12 cellular contexts compared by ENCODE assay signal in genomic region chr16:19691161-19691850, GRCh38. TPM values are rescaled to one million over a fixed set of nuclear protein-coding genes. Genes with fewer than 3 reads are reported as not detected.
DNase-seq lines count a peak whose midpoint lies in the region; ATAC-seq and TF ChIP-seq lines count a peak whose summit lies in the region.
"Had no signal": no experiment of that assay in that cellular context is flagged by ENCODE, and none has a peak within 500 bp of the region (broad histone marks: within the 10 kb centered on the region; RNA-seq: fewer than 3 reads in every experiment).

No MANE protein-coding gene starts in this region.

- CTCF ChIA-PET in activated CD8-positive, alpha-beta T cell treated with anti-CD3 and anti-CD28 coated beads, Interleukin-2, amount 10 ng/mL, durations not matched to agents 7 days and 5 days (lab: Charles Lee), result no interaction called here
- CTCF ChIA-PET in activated CD8-positive, alpha-beta T cell treated with anti-CD3 and anti-CD28 coated beads for 36 hours (lab: Charles Lee), result no interaction called here

- intact Hi-C loops in activated CD8-positive, alpha-beta T cell treated with anti-CD3 and anti-CD28 coated beads for 36 hours (cut with micrococcal nuclease), result no loop called here
- intact Hi-C loops in thyroid gland (cut with DNase I), result no loop called here

- H3K27ac Mint-ChIP-seq in activated CD8-positive, alpha-beta T cell treated with anti-CD3 and anti-CD28 coated beads, Interleukin-2, amount 10 ng/mL, durations not matched to agents 7 days and 5 days, result peak overlapping the region; percentile 25
- H3K27ac Mint-ChIP-seq in activated CD8-positive, alpha-beta T cell treated with anti-CD3 and anti-CD28 coated beads for 36 hours, result no peak overlapping the region
- peak overlapping the region; percentile 64 for H3K27ac Mint-ChIP-seq in central memory CD8-positive, alpha-beta T cell (ENCODE audit: low read depth)
- H3K27ac Mint-ChIP-seq: stimulated activated naive CD8-positive, alpha-beta T cell treated with anti-CD3 and anti-CD28 coated beads, Interleukin-15, Interleukin-2, amounts not matched to agents 100 ng/mL and 50 ng/mL, for 24 hours had no signal

- no peaks in the 10 kb centered on the region for H3K27me3 Mint-ChIP-seq in activated CD8-positive, alpha-beta T cell treated with anti-CD3 and anti-CD28 coated beads, Interleukin-2, amount 10 ng/mL, durations not matched to agents 7 days and 5 days (ENCODE audit: low read depth)
- H3K27me3 Mint-ChIP-seq in activated CD8-positive, alpha-beta T cell treated with anti-CD3 and anti-CD28 coated beads for 36 hours, result no peaks in the 10 kb centered on the region
- no peaks in the 10 kb centered on the region for H3K27me3 Mint-ChIP-seq in central memory CD8-positive, alpha-beta T cell
- H3K27me3 Mint-ChIP-seq: stimulated activated naive CD8-positive, alpha-beta T cell treated with anti-CD3 and anti-CD28 coated beads, Interleukin-15, Interleukin-2, amounts not matched to agents 100 ng/mL and 50 ng/mL, for 24 hours had no signal

- H3K36me3 ChIP-seq in thyroid gland, result peaks cover 3 to 8% of the 10 kb centered on the region in 2 donors

- H3K4me1 Mint-ChIP-seq in activated CD8-positive, alpha-beta T cell treated with anti-CD3 and anti-CD28 coated beads, Interleukin-2, amount 10 ng/mL, durations not matched to agents 7 days and 5 days (ENCODE audit: low read depth), result peaks cover 34% of the 10 kb centered on the region
- H3K4me1 Mint-ChIP-seq in activated CD8-positive, alpha-beta T cell treated with anti-CD3 and anti-CD28 coated beads for 36 hours (ENCODE audit: low read depth), result peaks cover 22% of the 10 kb centered on the region
- peaks cover 19% of the 10 kb centered on the region for H3K4me1 Mint-ChIP-seq in central memory CD8-positive, alpha-beta T cell

- no peak for ATAC-seq in activated CD8-positive, alpha-beta T cell treated with anti-CD3 and anti-CD28 coated beads, Interleukin-2, amount 10 ng/mL, durations not matched to agents 7 days and 5 days
- no peak for ATAC-seq in activated CD8-positive, alpha-beta T cell treated with anti-CD3 and anti-CD28 coated beads for 36 hours
- ATAC-seq in central memory CD8-positive, alpha-beta T cell (replicated peaks; ENCODE audit: extremely low read depth, poor library complexity, severe bottlenecking), result no peak
- ATAC-seq in left lobe of liver, result peak; percentile 43

- peaks cover 29% of the 10 kb centered on the region for H3K36me3 Mint-ChIP-seq in activated CD8-positive, alpha-beta T cell treated with anti-CD3 and anti-CD28 coated beads, Interleukin-2, amount 10 ng/mL, durations not matched to agents 7 days and 5 days (ENCODE audit: low read depth)
- peaks cover 20% of the 10 kb centered on the region for H3K36me3 Mint-ChIP-seq in activated CD8-positive, alpha-beta T cell treated with anti-CD3 and anti-CD28 coated beads for 36 hours (ENCODE audit: low read depth)
- H3K36me3 Mint-ChIP-seq in central memory CD8-positive, alpha-beta T cell (ENCODE audit: insufficient read depth), result peaks cover 11% of the 10 kb centered on the region

- H3K4me3 ChIP-seq in thyroid gland (replicated peaks in 1 of 3), result no peak overlapping the region
- H3K4me3 ChIP-seq: HAP-1 had no signal

- H3K4me3 Mint-ChIP-seq in activated CD8-positive, alpha-beta T cell treated with anti-CD3 and anti-CD28 coated beads, Interleukin-2, amount 10 ng/mL, durations not matched to agents 7 days and 5 days, result no peak overlapping the region
- H3K4me3 Mint-ChIP-seq in activated CD8-positive, alpha-beta T cell treated with anti-CD3 and anti-CD28 coated beads for 36 hours, result no peak overlapping the region
- H3K4me3 Mint-ChIP-seq in central memory CD8-positive, alpha-beta T cell, result no peak overlapping the region
- H3K4me3 Mint-ChIP-seq: stimulated activated naive CD8-positive, alpha-beta T cell treated with anti-CD3 and anti-CD28 coated beads, Interleukin-15, Interleukin-2, amounts not matched to agents 100 ng/mL and 50 ng/mL, for 24 hours had no signal

- no peak for TF ChIP-seq CTCF in activated CD8-positive, alpha-beta T cell treated with anti-CD3 and anti-CD28 coated beads for 36 hours (IDR thresholded peaks at IDR 0.05)
- TF ChIP-seq CTCF in thyroid gland (IDR thresholded peaks at IDR 0.05), result no peak

- POLR2A ChIA-PET in activated CD8-positive, alpha-beta T cell treated with anti-CD3 and anti-CD28 coated beads, Interleukin-2, amount 10 ng/mL, durations not matched to agents 7 days and 5 days (lab: Charles Lee), result no interaction called here
- POLR2A ChIA-PET in activated CD8-positive, alpha-beta T cell treated with anti-CD3 and anti-CD28 coated beads for 36 hours (lab: Charles Lee), result no interaction called here

- H3K9me3 ChIP-seq in thyroid gland, result no peaks in the 10 kb centered on the region
- H3K9me3 ChIP-seq: HAP-1 had no signal

- H3K9me3 Mint-ChIP-seq in activated CD8-positive, alpha-beta T cell treated with anti-CD3 and anti-CD28 coated beads, Interleukin-2, amount 10 ng/mL, durations not matched to agents 7 days and 5 days (ENCODE audit: insufficient read depth), result no peaks in the 10 kb centered on the region
- no peaks in the 10 kb centered on the region for H3K9me3 Mint-ChIP-seq in activated CD8-positive, alpha-beta T cell treated with anti-CD3 and anti-CD28 coated beads for 36 hours
- no peaks in the 10 kb centered on the region for H3K9me3 Mint-ChIP-seq in central memory CD8-positive, alpha-beta T cell
- H3K9me3 Mint-ChIP-seq: stimulated activated naive CD8-positive, alpha-beta T cell treated with anti-CD3 and anti-CD28 coated beads, Interleukin-15, Interleukin-2, amounts not matched to agents 100 ng/mL and 50 ng/mL, for 24 hours had no signal

- DNase-seq in activated CD8-positive, alpha-beta T cell treated with anti-CD3 and anti-CD28 coated beads, Interleukin-2, amount 10 ng/mL, durations not matched to agents 7 days and 5 days, result no peak
- DNase-seq in activated CD8-positive, alpha-beta T cell treated with anti-CD3 and anti-CD28 coated beads for 36 hours, result no peak
- no peak for DNase-seq in central memory CD8-positive, alpha-beta T cell (ENCODE audit: low spot score in 2 of 2)
- DNase-seq in left lobe of liver (ENCODE audit: low spot score) (no peak), thyroid gland (peak; percentile 21 to 29), DMS153 (lab: John Stamatoyannopoulos, UW) (no peak), NCI-H1092 treated with DMSO at 0.1 percent for 48 hours (lab: John Stamatoyannopoulos, UW) (no peak), GF-D8 (lab: John Stamatoyannopoulos, UW) (no peak)
- DNase-seq: ACHN, NCI-H1417 had no signal

- peak overlapping the region in 1 of 3 donors; percentile 60 for H3K27ac ChIP-seq in thyroid gland

- H3K27me3 ChIP-seq in thyroid gland, result no peaks in the 10 kb centered on the region

- no peak for TF ChIP-seq POLR2A in thyroid gland (IDR thresholded peaks at IDR 0.05)

- H3K4me1 ChIP-seq in thyroid gland, result peaks cover 5 to 22% of the 10 kb centered on the region in 2 donors
- H3K4me1 ChIP-seq: HAP-1 had no signal

- 78 to 89% methylated on average over 11 to 18 of the region's 18 CpGs for WGBS in thyroid gland, 2 donors

RNA-seq across cellular contexts. Expression of gene KNOP1, which starts 26.7 kb away (rescaled TPM):
- total RNA-seq in activated CD8-positive, alpha-beta T cell treated with anti-CD3 and anti-CD28 coated beads, Interleukin-2, amount 10 ng/mL, durations not matched to agents 7 days and 5 days, result 10 to 100 TPM; 22.0 to 23.7 TPM
- total RNA-seq in activated CD8-positive, alpha-beta T cell treated with anti-CD3 and anti-CD28 coated beads for 36 hours, result 10 to 100 TPM; 27.8 to 28.6 TPM
- 4.9 TPM for total RNA-seq in left lobe of liver
- 10 to 100 TPM in 3 of 4 donors, 1 to 10 TPM in 1; 8.9 to 11.5 (median 10.5) TPM for total RNA-seq in thyroid gland

RNA-seq across cellular contexts. Expression of gene IQCK, which starts 26.8 kb away (rescaled TPM):
- under 1 TPM; 0.81 to 0.97 TPM for total RNA-seq in activated CD8-positive, alpha-beta T cell treated with anti-CD3 and anti-CD28 coated beads, Interleukin-2, amount 10 ng/mL, durations not matched to agents 7 days and 5 days
- total RNA-seq in activated CD8-positive, alpha-beta T cell treated with anti-CD3 and anti-CD28 coated beads for 36 hours, result 1 to 10 TPM; 1.7 to 3.5 TPM
- 2.5 TPM for total RNA-seq in left lobe of liver
- total RNA-seq in thyroid gland, result 100 to 1,000 TPM in 1 of 4 donors, 10 to 100 TPM in 3; 49.7 to 103 (median 94.2) TPM

Comparison
In these comparisons a context has a peak if more than half of its experiments do, and no peak if none do; other contexts are left out.
1. DNase-seq: peak in thyroid gland (2 of 2); none in activated CD8-positive, alpha-beta T cell treated with anti-CD3 and anti-CD28 coated beads, Interleukin-2, amount 10 ng/mL, durations not matched to agents 7 days and 5 days (single experiment), activated CD8-positive, alpha-beta T cell treated with anti-CD3 and anti-CD28 coated beads for 36 hours (single experiment), central memory CD8-positive, alpha-beta T cell (0 of 2), left lobe of liver (single experiment), DMS153 (single experiment), NCI-H1092 treated with DMSO at 0.1 percent for 48 hours (single experiment) and GF-D8 (single experiment).
2. RNA of gene IQCK, which starts 26.8 kb away (total RNA-seq): 49.7 to 103 TPM in thyroid gland; 1.7 to 3.5 TPM in activated CD8-positive, alpha-beta T cell treated with anti-CD3 and anti-CD28 coated beads for 36 hours, 2.5 TPM in left lobe of liver (single experiment) and 0.81 to 0.97 TPM in activated CD8-positive, alpha-beta T cell treated with anti-CD3 and anti-CD28 coated beads, Interleukin-2, amount 10 ng/mL, durations not matched to agents 7 days and 5 days; every median in the first group is over 10 times any median in the second.